ENCODE assay signal across 1 cellular context in the genomic region with DNA sequence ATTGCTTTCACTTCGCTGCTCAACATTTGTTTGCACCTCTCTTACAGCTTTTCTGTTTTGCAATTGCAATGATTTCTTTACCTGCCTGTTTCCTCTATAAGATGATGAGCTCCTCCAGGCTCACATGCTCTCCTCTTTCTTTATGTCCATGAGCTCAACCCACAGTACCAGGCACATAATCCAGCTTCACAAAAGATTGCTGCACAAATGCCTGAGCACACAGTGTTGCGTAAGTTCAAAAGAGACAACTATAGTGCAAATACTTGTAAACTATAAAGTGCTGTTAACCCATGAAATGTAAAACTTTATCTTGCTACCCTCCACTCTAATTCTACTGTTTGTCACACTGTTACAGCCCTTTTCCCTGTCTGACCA.
TF ChIP-seq lines count a peak whose summit lies in the region.

No MANE protein-coding gene starts in this region.

TF ChIP-seq in HepG2, 621 proteins besides CTCF, POLR2A, EP300 and RAD21 (continued from another document and continues in another):
- TF ChIP-seq, protein P1, sequence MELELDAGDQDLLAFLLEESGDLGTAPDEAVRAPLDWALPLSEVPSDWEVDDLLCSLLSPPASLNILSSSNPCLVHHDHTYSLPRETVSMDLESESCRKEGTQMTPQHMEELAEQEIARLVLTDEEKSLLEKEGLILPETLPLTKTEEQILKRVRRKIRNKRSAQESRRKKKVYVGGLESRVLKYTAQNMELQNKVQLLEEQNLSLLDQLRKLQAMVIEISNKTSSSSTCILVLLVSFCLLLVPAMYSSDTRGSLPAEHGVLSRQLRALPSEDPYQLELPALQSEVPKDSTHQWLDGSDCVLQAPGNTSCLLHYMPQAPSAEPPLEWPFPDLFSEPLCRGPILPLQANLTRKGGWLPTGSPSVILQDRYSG (CRISPR knock-in tag; IDR thresholded peaks at IDR 0.05), result no peak
- no peak for TF ChIP-seq MIXL1 (CRISPR knock-in tag; IDR thresholded peaks at IDR 0.05)
- no peak for TF ChIP-seq ZSCAN21 (CRISPR knock-in tag; IDR thresholded peaks at IDR 0.05; ENCODE audit: borderline replicate concordance)
- TF ChIP-seq, protein P2, sequence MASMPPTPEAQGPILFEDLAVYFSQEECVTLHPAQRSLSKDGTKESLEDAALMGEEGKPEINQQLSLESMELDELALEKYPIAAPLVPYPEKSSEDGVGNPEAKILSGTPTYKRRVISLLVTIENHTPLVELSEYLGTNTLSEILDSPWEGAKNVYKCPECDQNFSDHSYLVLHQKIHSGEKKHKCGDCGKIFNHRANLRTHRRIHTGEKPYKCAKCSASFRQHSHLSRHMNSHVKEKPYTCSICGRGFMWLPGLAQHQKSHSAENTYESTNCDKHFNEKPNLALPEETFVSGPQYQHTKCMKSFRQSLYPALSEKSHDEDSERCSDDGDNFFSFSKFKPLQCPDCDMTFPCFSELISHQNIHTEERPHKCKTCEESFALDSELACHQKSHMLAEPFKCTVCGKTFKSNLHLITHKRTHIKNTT (CRISPR knock-in tag; IDR thresholded peaks at IDR 0.05), result no peak
- peak; percentile 69 for TF ChIP-seq GATAD2A (CRISPR knock-in tag; IDR thresholded peaks at IDR 0.05)
- no peak for TF ChIP-seq SNRNP70 (IDR thresholded peaks at IDR 0.05; ENCODE audit: low read depth, low read length)
- no peak for TF ChIP-seq ZNF326 (CRISPR knock-in tag; IDR thresholded peaks at IDR 0.05; ENCODE audit: borderline replicate concordance)
- TF ChIP-seq FOXM1 (CRISPR knock-in tag; IDR thresholded peaks at IDR 0.05), result no peak
- TF ChIP-seq FOXK1 (CRISPR knock-in tag; IDR thresholded peaks at IDR 0.05; ENCODE audit: borderline replicate concordance, low read depth), result peak; percentile 29; the same call in 1 of the 2 replicates
- no peak for TF ChIP-seq ZNF510 (CRISPR knock-in tag; IDR thresholded peaks at IDR 0.05; ENCODE audit: low read depth)
- TF ChIP-seq PRDM10 (CRISPR knock-in tag; IDR thresholded peaks at IDR 0.05; ENCODE audit: low read depth), result no peak
- 0 out of 2 replicates have a peak, but pooled peaks have one; percentile 33 for TF ChIP-seq FOSL2 (CRISPR knock-in tag; IDR thresholded peaks at IDR 0.05)
- TF ChIP-seq ZNF7 (CRISPR knock-in tag; IDR thresholded peaks at IDR 0.05), result no peak
- no peak for TF ChIP-seq ZBTB49 (CRISPR knock-in tag; IDR thresholded peaks at IDR 0.05; ENCODE audit: borderline replicate concordance)
- TF ChIP-seq ZNF180 (CRISPR knock-in tag; IDR thresholded peaks at IDR 0.05; ENCODE audit: borderline replicate concordance, low read depth), result no peak
- TF ChIP-seq, protein P3, sequence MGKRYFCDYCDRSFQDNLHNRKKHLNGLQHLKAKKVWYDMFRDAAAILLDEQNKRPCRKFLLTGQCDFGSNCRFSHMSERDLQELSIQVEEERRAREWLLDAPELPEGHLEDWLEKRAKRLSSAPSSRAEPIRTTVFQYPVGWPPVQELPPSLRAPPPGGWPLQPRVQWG (CRISPR knock-in tag; IDR thresholded peaks at IDR 0.05; ENCODE audit: borderline replicate concordance, low read depth), result no peak
- no peak for TF ChIP-seq SMAD1 (CRISPR knock-in tag; IDR thresholded peaks at IDR 0.05; ENCODE audit: borderline replicate concordance, low read depth)
- TF ChIP-seq GZF1 (CRISPR knock-in tag; IDR thresholded peaks at IDR 0.05), result no peak
- TF ChIP-seq MBNL3 (CRISPR knock-in tag; conservative IDR thresholded peaks at IDR 0.05), result no peak
- TF ChIP-seq HOXA5 (CRISPR knock-in tag; IDR thresholded peaks at IDR 0.05), result no peak
- TF ChIP-seq, protein P4, sequence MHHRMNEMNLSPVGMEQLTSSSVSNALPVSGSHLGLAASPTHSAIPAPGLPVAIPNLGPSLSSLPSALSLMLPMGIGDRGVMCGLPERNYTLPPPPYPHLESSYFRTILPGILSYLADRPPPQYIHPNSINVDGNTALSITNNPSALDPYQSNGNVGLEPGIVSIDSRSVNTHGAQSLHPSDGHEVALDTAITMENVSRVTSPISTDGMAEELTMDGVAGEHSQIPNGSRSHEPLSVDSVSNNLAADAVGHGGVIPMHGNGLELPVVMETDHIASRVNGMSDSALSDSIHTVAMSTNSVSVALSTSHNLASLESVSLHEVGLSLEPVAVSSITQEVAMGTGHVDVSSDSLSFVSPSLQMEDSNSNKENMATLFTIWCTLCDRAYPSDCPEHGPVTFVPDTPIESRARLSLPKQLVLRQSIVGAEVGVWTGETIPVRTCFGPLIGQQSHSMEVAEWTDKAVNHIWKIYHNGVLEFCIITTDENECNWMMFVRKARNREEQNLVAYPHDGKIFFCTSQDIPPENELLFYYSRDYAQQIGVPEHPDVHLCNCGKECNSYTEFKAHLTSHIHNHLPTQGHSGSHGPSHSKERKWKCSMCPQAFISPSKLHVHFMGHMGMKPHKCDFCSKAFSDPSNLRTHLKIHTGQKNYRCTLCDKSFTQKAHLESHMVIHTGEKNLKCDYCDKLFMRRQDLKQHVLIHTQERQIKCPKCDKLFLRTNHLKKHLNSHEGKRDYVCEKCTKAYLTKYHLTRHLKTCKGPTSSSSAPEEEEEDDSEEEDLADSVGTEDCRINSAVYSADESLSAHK (CRISPR knock-in tag; IDR thresholded peaks at IDR 0.05; ENCODE audit: borderline replicate concordance), result no peak
- no peak for TF ChIP-seq EZH2 (conservative IDR thresholded peaks at IDR 0.05; ENCODE audit: low read depth, low read length)
- no peak for TF ChIP-seq FLYWCH1 (CRISPR knock-in tag; IDR thresholded peaks at IDR 0.05)
- TF ChIP-seq ZNF562 (CRISPR knock-in tag; IDR thresholded peaks at IDR 0.05; ENCODE audit: borderline replicate concordance), result no peak
- TF ChIP-seq ZNF652 (CRISPR knock-in tag; IDR thresholded peaks at IDR 0.05; ENCODE audit: borderline replicate concordance, low read depth), result peak; percentile 88; the same call in 1 of the 2 replicates
- TF ChIP-seq NPAS2 (CRISPR knock-in tag; IDR thresholded peaks at IDR 0.05; ENCODE audit: borderline replicate concordance), result no peak
- no peak for TF ChIP-seq KMT2A (CRISPR knock-in tag; IDR thresholded peaks at IDR 0.05)
- TF ChIP-seq PAX8 (CRISPR knock-in tag; IDR thresholded peaks at IDR 0.05; ENCODE audit: borderline replicate concordance), result no peak
- TF ChIP-seq GMEB1 (CRISPR knock-in tag; IDR thresholded peaks at IDR 0.05; ENCODE audit: borderline replicate concordance), result no peak
- no peak for TF ChIP-seq PATZ1 (CRISPR knock-in tag; IDR thresholded peaks at IDR 0.05)
- no peak for TF ChIP-seq ZNF83 (CRISPR knock-in tag; IDR thresholded peaks at IDR 0.05; ENCODE audit: borderline replicate concordance)
- TF ChIP-seq, protein P5, sequence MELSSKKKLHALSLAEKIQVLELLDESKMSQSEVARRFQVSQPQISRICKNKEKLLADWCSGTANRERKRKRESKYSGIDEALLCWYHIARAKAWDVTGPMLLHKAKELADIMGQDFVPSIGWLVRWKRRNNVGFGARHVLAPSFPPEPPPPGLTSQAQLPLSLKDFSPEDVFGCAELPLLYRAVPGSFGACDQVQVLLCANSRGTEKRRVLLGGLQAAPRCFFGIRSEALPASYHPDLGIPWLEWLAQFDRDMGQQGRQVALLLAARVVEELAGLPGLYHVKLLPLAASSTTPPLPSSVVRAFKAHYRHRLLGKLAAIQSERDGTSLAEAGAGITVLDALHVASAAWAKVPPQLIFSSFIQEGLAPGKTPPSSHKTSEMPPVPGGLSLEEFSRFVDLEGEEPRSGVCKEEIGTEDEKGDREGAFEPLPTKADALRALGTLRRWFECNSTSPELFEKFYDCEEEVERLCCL (CRISPR knock-in tag; IDR thresholded peaks at IDR 0.05; ENCODE audit: borderline replicate concordance), result no peak
- TF ChIP-seq ARHGAP35 (CRISPR knock-in tag; IDR thresholded peaks at IDR 0.05; ENCODE audit: borderline replicate concordance), result no peak
- TF ChIP-seq, protein P6, sequence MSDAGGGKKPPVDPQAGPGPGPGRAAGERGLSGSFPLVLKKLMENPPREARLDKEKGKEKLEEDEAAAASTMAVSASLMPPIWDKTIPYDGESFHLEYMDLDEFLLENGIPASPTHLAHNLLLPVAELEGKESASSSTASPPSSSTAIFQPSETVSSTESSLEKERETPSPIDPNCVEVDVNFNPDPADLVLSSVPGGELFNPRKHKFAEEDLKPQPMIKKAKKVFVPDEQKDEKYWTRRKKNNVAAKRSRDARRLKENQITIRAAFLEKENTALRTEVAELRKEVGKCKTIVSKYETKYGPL (CRISPR knock-in tag; IDR thresholded peaks at IDR 0.05), result peak; percentile 64; the same call in 1 of the 2 replicates
- TF ChIP-seq ZNF678 (CRISPR knock-in tag; IDR thresholded peaks at IDR 0.05), result no peak
- no peak for TF ChIP-seq MED8 (CRISPR knock-in tag; IDR thresholded peaks at IDR 0.05; ENCODE audit: insufficient replicate concordance)
- no peak for TF ChIP-seq NONO (IDR thresholded peaks at IDR 0.05)
- peak; percentile 47; the same call in 1 of the 2 replicates for TF ChIP-seq NONO (CRISPR knock-in tag; conservative IDR thresholded peaks at IDR 0.05)
- TF ChIP-seq POGZ (CRISPR knock-in tag; IDR thresholded peaks at IDR 0.05), result no peak
- TF ChIP-seq TFE3 (CRISPR knock-in tag; IDR thresholded peaks at IDR 0.05), result 0 out of 2 replicates have a peak, but pooled peaks have one; percentile 7
- no peak for TF ChIP-seq ZNF468 (CRISPR knock-in tag; IDR thresholded peaks at IDR 0.05)
